Comparison of ENCODE assay signal across 1 cellular context in the genomic region with DNA sequence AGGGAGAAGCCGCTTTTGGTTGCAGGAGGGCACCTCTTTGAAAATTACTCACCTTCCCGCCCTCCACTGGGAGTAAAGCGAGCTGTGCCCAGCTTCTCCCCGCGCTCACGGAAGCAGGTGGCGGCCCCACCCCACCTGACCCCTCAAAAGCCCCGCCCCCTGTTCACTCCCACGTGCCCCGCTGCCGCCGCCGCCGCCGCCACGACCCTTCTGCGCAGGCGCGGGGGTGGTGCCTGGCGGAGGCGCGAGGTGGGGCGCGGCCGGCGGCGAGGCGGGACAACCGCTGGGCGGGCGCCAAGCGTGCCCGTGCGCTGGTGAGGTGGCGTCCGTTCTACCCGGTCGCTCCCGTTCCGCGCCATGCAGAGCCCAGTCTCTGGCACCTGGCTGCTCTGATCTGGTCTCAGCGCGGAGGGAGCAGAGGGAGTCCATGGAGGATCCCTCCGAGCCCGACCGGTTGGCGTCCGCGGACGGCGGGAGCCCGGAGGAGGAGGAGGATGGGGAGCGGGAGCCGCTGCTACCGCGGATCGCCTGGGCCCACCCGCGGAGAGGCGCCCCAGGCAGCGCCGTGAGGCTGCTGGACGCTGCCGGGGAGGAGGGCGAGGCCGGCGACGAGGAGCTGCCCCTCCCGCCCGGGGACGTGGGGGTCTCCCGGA.
A peak's percentile ranks its signal among the peaks of the same experiment; 100 is the strongest.
TF ChIP-seq lines count a peak whose summit lies in the region.

A gene (plus strand): TSS at position 297 of the 653 bp plus-strand sequence. CDS start 131 bp downstream, at position 428.

TF ChIP-seq in H1, 55 proteins besides CTCF, POLR2A, EP300 and RAD21 (continued from another document):
- TF ChIP-seq, protein P1, sequence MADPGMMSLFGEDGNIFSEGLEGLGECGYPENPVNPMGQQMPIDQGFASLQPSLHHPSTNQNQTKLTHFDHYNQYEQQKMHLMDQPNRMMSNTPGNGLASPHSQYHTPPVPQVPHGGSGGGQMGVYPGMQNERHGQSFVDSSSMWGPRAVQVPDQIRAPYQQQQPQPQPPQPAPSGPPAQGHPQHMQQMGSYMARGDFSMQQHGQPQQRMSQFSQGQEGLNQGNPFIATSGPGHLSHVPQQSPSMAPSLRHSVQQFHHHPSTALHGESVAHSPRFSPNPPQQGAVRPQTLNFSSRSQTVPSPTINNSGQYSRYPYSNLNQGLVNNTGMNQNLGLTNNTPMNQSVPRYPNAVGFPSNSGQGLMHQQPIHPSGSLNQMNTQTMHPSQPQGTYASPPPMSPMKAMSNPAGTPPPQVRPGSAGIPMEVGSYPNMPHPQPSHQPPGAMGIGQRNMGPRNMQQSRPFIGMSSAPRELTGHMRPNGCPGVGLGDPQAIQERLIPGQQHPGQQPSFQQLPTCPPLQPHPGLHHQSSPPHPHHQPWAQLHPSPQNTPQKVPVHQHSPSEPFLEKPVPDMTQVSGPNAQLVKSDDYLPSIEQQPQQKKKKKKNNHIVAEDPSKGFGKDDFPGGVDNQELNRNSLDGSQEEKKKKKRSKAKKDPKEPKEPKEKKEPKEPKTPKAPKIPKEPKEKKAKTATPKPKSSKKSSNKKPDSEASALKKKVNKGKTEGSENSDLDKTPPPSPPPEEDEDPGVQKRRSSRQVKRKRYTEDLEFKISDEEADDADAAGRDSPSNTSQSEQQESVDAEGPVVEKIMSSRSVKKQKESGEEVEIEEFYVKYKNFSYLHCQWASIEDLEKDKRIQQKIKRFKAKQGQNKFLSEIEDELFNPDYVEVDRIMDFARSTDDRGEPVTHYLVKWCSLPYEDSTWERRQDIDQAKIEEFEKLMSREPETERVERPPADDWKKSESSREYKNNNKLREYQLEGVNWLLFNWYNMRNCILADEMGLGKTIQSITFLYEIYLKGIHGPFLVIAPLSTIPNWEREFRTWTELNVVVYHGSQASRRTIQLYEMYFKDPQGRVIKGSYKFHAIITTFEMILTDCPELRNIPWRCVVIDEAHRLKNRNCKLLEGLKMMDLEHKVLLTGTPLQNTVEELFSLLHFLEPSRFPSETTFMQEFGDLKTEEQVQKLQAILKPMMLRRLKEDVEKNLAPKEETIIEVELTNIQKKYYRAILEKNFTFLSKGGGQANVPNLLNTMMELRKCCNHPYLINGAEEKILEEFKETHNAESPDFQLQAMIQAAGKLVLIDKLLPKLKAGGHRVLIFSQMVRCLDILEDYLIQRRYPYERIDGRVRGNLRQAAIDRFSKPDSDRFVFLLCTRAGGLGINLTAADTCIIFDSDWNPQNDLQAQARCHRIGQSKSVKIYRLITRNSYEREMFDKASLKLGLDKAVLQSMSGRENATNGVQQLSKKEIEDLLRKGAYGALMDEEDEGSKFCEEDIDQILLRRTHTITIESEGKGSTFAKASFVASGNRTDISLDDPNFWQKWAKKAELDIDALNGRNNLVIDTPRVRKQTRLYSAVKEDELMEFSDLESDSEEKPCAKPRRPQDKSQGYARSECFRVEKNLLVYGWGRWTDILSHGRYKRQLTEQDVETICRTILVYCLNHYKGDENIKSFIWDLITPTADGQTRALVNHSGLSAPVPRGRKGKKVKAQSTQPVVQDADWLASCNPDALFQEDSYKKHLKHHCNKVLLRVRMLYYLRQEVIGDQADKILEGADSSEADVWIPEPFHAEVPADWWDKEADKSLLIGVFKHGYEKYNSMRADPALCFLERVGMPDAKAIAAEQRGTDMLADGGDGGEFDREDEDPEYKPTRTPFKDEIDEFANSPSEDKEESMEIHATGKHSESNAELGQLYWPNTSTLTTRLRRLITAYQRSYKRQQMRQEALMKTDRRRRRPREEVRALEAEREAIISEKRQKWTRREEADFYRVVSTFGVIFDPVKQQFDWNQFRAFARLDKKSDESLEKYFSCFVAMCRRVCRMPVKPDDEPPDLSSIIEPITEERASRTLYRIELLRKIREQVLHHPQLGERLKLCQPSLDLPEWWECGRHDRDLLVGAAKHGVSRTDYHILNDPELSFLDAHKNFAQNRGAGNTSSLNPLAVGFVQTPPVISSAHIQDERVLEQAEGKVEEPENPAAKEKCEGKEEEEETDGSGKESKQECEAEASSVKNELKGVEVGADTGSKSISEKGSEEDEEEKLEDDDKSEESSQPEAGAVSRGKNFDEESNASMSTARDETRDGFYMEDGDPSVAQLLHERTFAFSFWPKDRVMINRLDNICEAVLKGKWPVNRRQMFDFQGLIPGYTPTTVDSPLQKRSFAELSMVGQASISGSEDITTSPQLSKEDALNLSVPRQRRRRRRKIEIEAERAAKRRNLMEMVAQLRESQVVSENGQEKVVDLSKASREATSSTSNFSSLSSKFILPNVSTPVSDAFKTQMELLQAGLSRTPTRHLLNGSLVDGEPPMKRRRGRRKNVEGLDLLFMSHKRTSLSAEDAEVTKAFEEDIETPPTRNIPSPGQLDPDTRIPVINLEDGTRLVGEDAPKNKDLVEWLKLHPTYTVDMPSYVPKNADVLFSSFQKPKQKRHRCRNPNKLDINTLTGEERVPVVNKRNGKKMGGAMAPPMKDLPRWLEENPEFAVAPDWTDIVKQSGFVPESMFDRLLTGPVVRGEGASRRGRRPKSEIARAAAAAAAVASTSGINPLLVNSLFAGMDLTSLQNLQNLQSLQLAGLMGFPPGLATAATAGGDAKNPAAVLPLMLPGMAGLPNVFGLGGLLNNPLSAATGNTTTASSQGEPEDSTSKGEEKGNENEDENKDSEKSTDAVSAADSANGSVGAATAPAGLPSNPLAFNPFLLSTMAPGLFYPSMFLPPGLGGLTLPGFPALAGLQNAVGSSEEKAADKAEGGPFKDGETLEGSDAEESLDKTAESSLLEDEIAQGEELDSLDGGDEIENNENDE (IDR thresholded peaks at IDR 0.05; ENCODE audit: insufficient replicate concordance, low read length): no peak
- TF ChIP-seq RXRA (IDR thresholded peaks at IDR 0.05; ENCODE audit: insufficient read depth, low read depth, low read length) (no peak), POLR2AphosphoS5 (IDR thresholded peaks at IDR 0.05; ENCODE audit: low read depth, low read length) (peak; percentile 75; the same call in 1 of the 2 replicates), RFX5 (IDR thresholded peaks at IDR 0.05; ENCODE audit: borderline replicate concordance, low read depth, low read length) (no peak), SRF (IDR thresholded peaks at IDR 0.05; ENCODE audit: low read depth, low read length) (no peak), TBP (IDR thresholded peaks at IDR 0.05; ENCODE audit: low read depth, low read length) (no peak), SP1 (IDR thresholded peaks at IDR 0.05; ENCODE audit: low read depth, low read length) (no peak), CEBPB (IDR thresholded peaks at IDR 0.05; ENCODE audit: low read depth, low read length) (no peak), BCL11A (IDR thresholded peaks at IDR 0.05; ENCODE audit: low read depth in 2 of 2, low read length in 2 of 2) (no peak), KDM4A (IDR thresholded peaks at IDR 0.05; ENCODE audit: low read depth, low read length, severe bottlenecking) (peak; percentile 99), TAF1 (IDR thresholded peaks at IDR 0.05; ENCODE audit: low read depth, low read length) (peak; percentile 47; the same call in 1 of the 2 replicates), CHD1 (IDR thresholded peaks at IDR 0.05; ENCODE audit: low read depth, low read length) (no peak), HDAC6 (IDR thresholded peaks at IDR 0.05; ENCODE audit: low read depth, low read length) (no peak), SP4 (IDR thresholded peaks at IDR 0.05; ENCODE audit: low read length) (no peak), FOSL1 (IDR thresholded peaks at IDR 0.05; ENCODE audit: insufficient read depth, low read depth, low read length) (no peak), NANOG (IDR thresholded peaks at IDR 0.05; ENCODE audit: insufficient read depth, low read depth, low read length, poor library complexity, severe bottlenecking) (no peak), GABPA (IDR thresholded peaks at IDR 0.05; ENCODE audit: borderline replicate concordance, insufficient read depth, low read length) (no peak), ZNF274 (IDR thresholded peaks at IDR 0.05; ENCODE audit: borderline replicate concordance, extremely low read depth, low read length) (no peak), RBBP5 (IDR thresholded peaks at IDR 0.05; ENCODE audit: borderline replicate concordance, low read depth, low read length) (peak; percentile 99), YY1 (IDR thresholded peaks at IDR 0.05; ENCODE audit: low read depth, low read length) (no peak), CBX8 (IDR thresholded peaks at IDR 0.05; ENCODE audit: borderline replicate concordance, low read depth, low read length) (no peak), EGR1 (IDR thresholded peaks at IDR 0.05; ENCODE audit: borderline replicate concordance, low read depth, low read length) (no peak), TEAD4 (IDR thresholded peaks at IDR 0.05; ENCODE audit: low read depth, low read length) (no peak), SP2 (IDR thresholded peaks at IDR 0.05; ENCODE audit: low read length) (no peak), SAP30 (IDR thresholded peaks at IDR 0.05; ENCODE audit: insufficient read depth, insufficient replicate concordance, low read length) (no peak), KDM1A (IDR thresholded peaks at IDR 0.05; ENCODE audit: borderline replicate concordance, low read length) (no peak), TAF7 (optimal IDR thresholded peaks at IDR 0.05; ENCODE audit: borderline replicate concordance, low read depth, low read length) (no peak), JUND (IDR thresholded peaks at IDR 0.05; ENCODE audit: low read length) (no peak), CBX5 (IDR thresholded peaks at IDR 0.05; ENCODE audit: low read depth, low read length) (no peak), SIN3A (conservative IDR thresholded peaks at IDR 0.05 in 1 of 2, IDR thresholded peaks at IDR 0.05 in 1 of 2; ENCODE audit: low read depth in 1 of 2, low read length in 2 of 2) (peak in 1 of 2 experiments; percentile 49; a peak in 2 of 4 replicates), SIRT6 (IDR thresholded peaks at IDR 0.05; ENCODE audit: low read length) (no peak), CREB1 (IDR thresholded peaks at IDR 0.05) (no peak), BRCA1 (IDR thresholded peaks at IDR 0.05; ENCODE audit: low read depth, low read length) (no peak), KDM5A (IDR thresholded peaks at IDR 0.05; ENCODE audit: low read length) (no peak), BACH1 (IDR thresholded peaks at IDR 0.05; ENCODE audit: low read length) (no peak), MAFK (IDR thresholded peaks at IDR 0.05; ENCODE audit: low read depth, low read length) (no peak), SUZ12 (IDR thresholded peaks at IDR 0.05; ENCODE audit: low read length) (0 out of 2 replicates have a peak, but pooled peaks have one; percentile 36), RNF2 (IDR thresholded peaks at IDR 0.05; ENCODE audit: borderline replicate concordance, low read depth, low read length, missing control alignments, poor library complexity, severe bottlenecking) (peak; percentile 27), ASH2L (IDR thresholded peaks at IDR 0.05; ENCODE audit: low read length) (peak; percentile 98), JUN (IDR thresholded peaks at IDR 0.05; ENCODE audit: low read depth, low read length) (no peak), SIX5 (IDR thresholded peaks at IDR 0.05; ENCODE audit: low read depth, low read length) (no peak), GTF2F1 (IDR thresholded peaks at IDR 0.05; ENCODE audit: borderline replicate concordance, low read depth, low read length) (no peak), POU5F1 (IDR thresholded peaks at IDR 0.05; ENCODE audit: low read depth, low read length) (no peak), CHD2 (IDR thresholded peaks at IDR 0.05; ENCODE audit: low read length) (no peak)
- TF ChIP-seq, protein P2, sequence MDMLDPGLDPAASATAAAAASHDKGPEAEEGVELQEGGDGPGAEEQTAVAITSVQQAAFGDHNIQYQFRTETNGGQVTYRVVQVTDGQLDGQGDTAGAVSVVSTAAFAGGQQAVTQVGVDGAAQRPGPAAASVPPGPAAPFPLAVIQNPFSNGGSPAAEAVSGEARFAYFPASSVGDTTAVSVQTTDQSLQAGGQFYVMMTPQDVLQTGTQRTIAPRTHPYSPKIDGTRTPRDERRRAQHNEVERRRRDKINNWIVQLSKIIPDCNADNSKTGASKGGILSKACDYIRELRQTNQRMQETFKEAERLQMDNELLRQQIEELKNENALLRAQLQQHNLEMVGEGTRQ (IDR thresholded peaks at IDR 0.05; ENCODE audit: low read length): peak; percentile 51; the same call in 1 of the 2 replicates
- TF ChIP-seq, protein P3, sequence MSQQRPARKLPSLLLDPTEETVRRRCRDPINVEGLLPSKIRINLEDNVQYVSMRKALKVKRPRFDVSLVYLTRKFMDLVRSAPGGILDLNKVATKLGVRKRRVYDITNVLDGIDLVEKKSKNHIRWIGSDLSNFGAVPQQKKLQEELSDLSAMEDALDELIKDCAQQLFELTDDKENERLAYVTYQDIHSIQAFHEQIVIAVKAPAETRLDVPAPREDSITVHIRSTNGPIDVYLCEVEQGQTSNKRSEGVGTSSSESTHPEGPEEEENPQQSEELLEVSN (IDR thresholded peaks at IDR 0.05): peak; percentile 96
- TF ChIP-seq, protein P4, sequence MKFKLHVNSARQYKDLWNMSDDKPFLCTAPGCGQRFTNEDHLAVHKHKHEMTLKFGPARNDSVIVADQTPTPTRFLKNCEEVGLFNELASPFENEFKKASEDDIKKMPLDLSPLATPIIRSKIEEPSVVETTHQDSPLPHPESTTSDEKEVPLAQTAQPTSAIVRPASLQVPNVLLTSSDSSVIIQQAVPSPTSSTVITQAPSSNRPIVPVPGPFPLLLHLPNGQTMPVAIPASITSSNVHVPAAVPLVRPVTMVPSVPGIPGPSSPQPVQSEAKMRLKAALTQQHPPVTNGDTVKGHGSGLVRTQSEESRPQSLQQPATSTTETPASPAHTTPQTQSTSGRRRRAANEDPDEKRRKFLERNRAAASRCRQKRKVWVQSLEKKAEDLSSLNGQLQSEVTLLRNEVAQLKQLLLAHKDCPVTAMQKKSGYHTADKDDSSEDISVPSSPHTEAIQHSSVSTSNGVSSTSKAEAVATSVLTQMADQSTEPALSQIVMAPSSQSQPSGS (IDR thresholded peaks at IDR 0.05; ENCODE audit: low read length): no peak
- TF ChIP-seq, protein P5, sequence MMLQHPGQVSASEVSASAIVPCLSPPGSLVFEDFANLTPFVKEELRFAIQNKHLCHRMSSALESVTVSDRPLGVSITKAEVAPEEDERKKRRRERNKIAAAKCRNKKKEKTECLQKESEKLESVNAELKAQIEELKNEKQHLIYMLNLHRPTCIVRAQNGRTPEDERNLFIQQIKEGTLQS (IDR thresholded peaks at IDR 0.05; ENCODE audit: insufficient read depth, low read depth, low read length): no peak
- TF ChIP-seq, protein P6, sequence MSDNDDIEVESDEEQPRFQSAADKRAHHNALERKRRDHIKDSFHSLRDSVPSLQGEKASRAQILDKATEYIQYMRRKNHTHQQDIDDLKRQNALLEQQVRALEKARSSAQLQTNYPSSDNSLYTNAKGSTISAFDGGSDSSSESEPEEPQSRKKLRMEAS (IDR thresholded peaks at IDR 0.05): peak; percentile 96
TF ChIP-seq in H1: peak in this region for 13.
